Comparison of ENCODE assay signal across 10 cellular contexts in genomic region chr2:197322729-197323720, GRCh38. TPM values are rescaled to one million over a fixed set of nuclear protein-coding genes. Genes with fewer than 3 reads are reported as not detected.
A peak's percentile ranks its signal among the peaks of the same experiment; 100 is the strongest.
DNase-seq lines count a peak whose midpoint lies in the region; ATAC-seq, FAIRE-seq and TF ChIP-seq lines count a peak whose summit lies in the region.
"Had no signal": no experiment of that assay in that cellular context is flagged by ENCODE, and none has a peak within 500 bp of the region (broad histone marks: within the 10 kb centered on the region; RNA-seq: fewer than 3 reads in every experiment).

No MANE protein-coding gene starts in this region.

- BruUV-seq in IMR-90 (replicated peaks; lab: Mats Ljungman, UMichigan), result no TSS peak

- TF ChIP-seq POLR2A in GM12892 (IDR thresholded peaks at IDR 0.05; ENCODE audit: low read depth, low read length) (no peak), IMR-90 (IDR thresholded peaks at IDR 0.05; ENCODE audit: low read depth, low read length) (no peak), transverse colon (IDR thresholded peaks at IDR 0.05) (no peak)

- no peaks in the 10 kb centered on the region for H3K9me3 ChIP-seq in IMR-90 (ENCODE audit: control insufficient read depth, insufficient read depth, low read length)
- no peaks in the 10 kb centered on the region for H3K9me3 ChIP-seq in transverse colon
- H3K9me3 ChIP-seq: SK-N-SH had no signal

- H3K27me3 ChIP-seq in IMR-90 (ENCODE audit: control insufficient read depth, insufficient read depth, low read length) (peaks cover 4% of the 10 kb centered on the region), transverse colon (no peaks in the 10 kb centered on the region)

- dilution Hi-C loops in IMR-90 (cut with HindIII; ENCODE audit: low sequenced_read_pairs, unreplicated experiment), result no loop called here

- H3K4me1 ChIP-seq in IMR-90 (ENCODE audit: control insufficient read depth, insufficient read depth, low read length) (peaks cover 2% of the 10 kb centered on the region; the same call in 1 of the 2 replicates), transverse colon (no peaks in the 10 kb centered on the region)

- POLR2A ChIA-PET in IMR-90 (lab: Charles Lee; ENCODE audit: unreplicated experiment), result no interaction called here

- no peak overlapping the region for H3K4ac ChIP-seq in IMR-90 (ENCODE audit: low read depth, low read length)

- in situ Hi-C loops in IMR-90 (cut with MboI; ENCODE audit: low sequenced_read_pairs) (no loop called here), transverse colon (cut with MboI; ENCODE audit: low pct_ligation_motif_present in 1 of 4, low pct_unique_long_range_greater_than_20kb in 1 of 4, low sequenced_read_pairs in 3 of 4) (loop anchor here in 2 of 4 donors (25.0 kb wide), 2 partner anchors 136 to 211 kb away; no protein-coding TSS in a partner anchor), G401 (cut with HindIII; ENCODE audit: low sequenced_read_pairs) (no loop called here)

- no peak overlapping the region for H3K4me2 ChIP-seq in IMR-90 (ENCODE audit: low read depth, low read length)
- H3K4me2 ChIP-seq: SK-N-SH had no signal

- no peak overlapping the region for H2BK120ac ChIP-seq in IMR-90 (ENCODE audit: low read depth, low read length)

- CTCF ChIA-PET in IMR-90 (lab: Yijun Ruan, JAX), result interaction anchor here (0.6 kb wide), 1 partner anchor 15 kb away, joined by 3 read pairs; no protein-coding TSS in a partner anchor

- no peaks in the 10 kb centered on the region; the same call in 1 of the 2 replicates for H3K9me1 ChIP-seq in IMR-90 (ENCODE audit: insufficient read depth, low read length)

- H2BK20ac ChIP-seq in IMR-90 (ENCODE audit: low read depth, low read length), result no peak overlapping the region

- peak; percentile 86 for FAIRE-seq in GM12892 (lab: Jason Lieb, UNC)

- TF ChIP-seq RAD21 in IMR-90 (IDR thresholded peaks at IDR 0.05; ENCODE audit: low read length), result no peak

- ATAC-seq in GM21367 (IDR thresholded peaks at IDR 0.05; ENCODE audit: unreplicated experiment), result peak; percentile 52
- peak; percentile 59 for ATAC-seq in IMR-90 (ENCODE audit: low read depth)
- peak; percentile 11 for ATAC-seq in esophagus mucosa

- H3K23ac ChIP-seq in IMR-90 (ENCODE audit: low read depth, low read length), result no peak overlapping the region

- no peak overlapping the region for H4K8ac ChIP-seq in IMR-90 (ENCODE audit: low read depth in 2 of 2, low read length in 2 of 2)

- no peak overlapping the region for H3K14ac ChIP-seq in IMR-90 (replicated peaks; ENCODE audit: low read depth, low read length)

- intact Hi-C loops in IMR-90 (cut with micrococcal nuclease) (no loop called here), transverse colon (cut with DNase I; ENCODE audit: low total_unique reads) (no loop called here)

- WGBS in IMR-90 (ENCODE audit: extremely low coverage in 2 of 2, insufficient read length in 1 of 2), 2 experiments, result 55% methylated on average over 7 of the region's 11 CpGs; no CpG with 5 or more reads in 1 of the 2 experiments
- WGBS in transverse colon (ENCODE audit: low coverage in 1 of 2), 2 donors, result 74 to 76% methylated on average over 11 of the region's 11 CpGs

- no peak overlapping the region for H3K9ac ChIP-seq in IMR-90 (ENCODE audit: low read depth, low read length)
- H3K9ac ChIP-seq: SK-N-SH had no signal

- H3K79me1 ChIP-seq in IMR-90 (ENCODE audit: low read depth in 1 of 2, low read length in 2 of 2), result no peaks in the 10 kb centered on the region

- H2AFZ ChIP-seq in IMR-90 (replicated peaks; ENCODE audit: low read length, poor library complexity), result no peak overlapping the region

- no peaks in the 10 kb centered on the region for H3K36me3 ChIP-seq in IMR-90 (ENCODE audit: control insufficient read depth, insufficient read depth, low read length)
- H3K36me3 ChIP-seq in transverse colon, result no peaks in the 10 kb centered on the region

- no peak overlapping the region for H3K18ac ChIP-seq in IMR-90 (ENCODE audit: low read depth, low read length)

- no peak overlapping the region for H3K27ac ChIP-seq in IMR-90 (ENCODE audit: insufficient read depth, low read length)
- no peak overlapping the region for H3K27ac ChIP-seq in transverse colon

- H3K56ac ChIP-seq in IMR-90 (ENCODE audit: extremely low read depth, insufficient read depth, low read length), result no peak overlapping the region

- H2BK15ac ChIP-seq in IMR-90 (ENCODE audit: low read depth, low read length), result no peak overlapping the region

- H4K20me1 ChIP-seq in IMR-90 (ENCODE audit: insufficient read depth, low read length), result no peaks in the 10 kb centered on the region

- TF ChIP-seq CTCF in IMR-90 (conservative IDR thresholded peaks at IDR 0.05; ENCODE audit: low read depth, low read length) (no peak), transverse colon (IDR thresholded peaks at IDR 0.05) (no peak)

- no peak for TF ChIP-seq EP300 in transverse colon (IDR thresholded peaks at IDR 0.05; ENCODE audit: low read depth)

- H4K91ac ChIP-seq in IMR-90 (ENCODE audit: insufficient read depth, low read depth, low read length), result no peak overlapping the region

- H3K4me3 ChIP-seq in IMR-90 (ENCODE audit: insufficient read depth, low read depth, low read length), result no peak overlapping the region
- no peak overlapping the region for H3K4me3 ChIP-seq in transverse colon

- no peak overlapping the region for H2BK5ac ChIP-seq in IMR-90 (ENCODE audit: low read depth, low read length, poor library complexity, severe bottlenecking)

- H4K5ac ChIP-seq in IMR-90 (ENCODE audit: low read depth, low read length), result no peak overlapping the region

- H2AK9ac ChIP-seq in IMR-90 (replicated peaks; ENCODE audit: low read depth, low read length, poor library complexity), result no peak overlapping the region

- DNase-seq in GM12892 (ENCODE audit: insufficient read length) (no peak), IMR-90 (no peak), transverse colon (no peak), SW 1271 (lab: John Stamatoyannopoulos, UW) (no peak), G401 (ENCODE audit: low spot score) (no peak)
- no peak for DNase-seq in stimulated activated CD4-positive, alpha-beta T cell treated with anti-CD3 and anti-CD28 coated beads, Interleukin-2, amount 100 ng/mL, for 48 hours
- DNase-seq: NCI-H1436 treated with DMSO at 0.1 percent for 48 hours, SK-N-SH had no signal

- no peak overlapping the region for H2AK5ac ChIP-seq in IMR-90 (ENCODE audit: low read depth, low read length)

TF ChIP-seq in IMR-90, 13 proteins besides CTCF, POLR2A, EP300 and RAD21:
- TF ChIP-seq MAZ (IDR thresholded peaks at IDR 0.05; ENCODE audit: borderline replicate concordance, low read depth, low read length) (no peak), CEBPB (IDR thresholded peaks at IDR 0.05; ENCODE audit: low read depth, low read length) (peak; percentile 46; the same call in 1 of the 2 replicates)

RNA-seq across cellular contexts. Expression of gene ANKRD44, which starts 12.4 kb away (rescaled TPM):
- 32.8 TPM for polyA plus RNA-seq in GM12892 (2012; ENCODE audit: missing spikeins)
- total RNA-seq in IMR-90 (2012; rRNA removed) (11.7 and 15.6 TPM in 2 replicates), esophagus mucosa (6.8 TPM), transverse colon (10 to 100 TPM; 13.9 to 46.8 (median 27.5) TPM)
- 5.2 and 22.8 TPM in 2 replicates for polyA plus RNA-seq in IMR-90 (2012; rRNA removed)
- polyA plus RNA-seq in IMR-90 (2012; cell fraction: cytosol; rRNA removed), result 1.3 and 1.7 TPM in 2 replicates
- 3.8 and 11.8 TPM in 2 replicates for polyA plus RNA-seq in IMR-90 (2012; cell fraction: nucleus; rRNA removed; ENCODE audit: low replicate concordance)
- not detected in 2 replicates for total RNA-seq in G401 (2014; rRNA removed; shearing (Covaris generic))
